Comparison of ENCODE assay signal across 1 cellular context in genomic region chr22:24595228-24595627, GRCh38.
A peak's percentile ranks its signal among the peaks of the same experiment; 100 is the strongest.
TF ChIP-seq lines count a peak whose summit lies in the region.

No MANE protein-coding gene starts in this region.

TF ChIP-seq in HepG2, 621 proteins besides CTCF, POLR2A, EP300 and RAD21:
- 0 out of 2 replicates have a peak, but pooled peaks have one; percentile 3 for TF ChIP-seq ZBTB38 (CRISPR knock-in tag; IDR thresholded peaks at IDR 0.05)
- TF ChIP-seq FOSL2 (CRISPR knock-in tag; IDR thresholded peaks at IDR 0.05), result no peak
